Comparison of ENCODE assay signal across 1 cellular context in genomic region chr17:1942066-1942365, GRCh38.
TF ChIP-seq lines count a peak whose summit lies in the region.

No MANE protein-coding gene starts in this region.

TF ChIP-seq in GM23338, 12 proteins besides CTCF, POLR2A, EP300 and RAD21 (continued from another document):
- TF ChIP-seq REST (IDR thresholded peaks at IDR 0.05; ENCODE audit: unreplicated experiment) (no peak), CREB1 (CRISPR knock-in tag; IDR thresholded peaks at IDR 0.05; ENCODE audit: low read depth) (no peak), ZNF331 (CRISPR knock-in tag; IDR thresholded peaks at IDR 0.05; ENCODE audit: low read depth) (no peak), EZH2 (IDR thresholded peaks at IDR 0.05; ENCODE audit: low read depth, unreplicated experiment) (no peak), EZH2phosphoT487 (IDR thresholded peaks at IDR 0.05; ENCODE audit: unreplicated experiment) (no peak), NANOG (IDR thresholded peaks at IDR 0.05; ENCODE audit: borderline replicate concordance) (no peak), ZNF114 (CRISPR knock-in tag; IDR thresholded peaks at IDR 0.05) (no peak), POLR2AphosphoS5 (IDR thresholded peaks at IDR 0.05; ENCODE audit: low read depth) (no peak), JUNB (IDR thresholded peaks at IDR 0.05; ENCODE audit: unreplicated experiment) (no peak)
- TF ChIP-seq, protein P1, sequence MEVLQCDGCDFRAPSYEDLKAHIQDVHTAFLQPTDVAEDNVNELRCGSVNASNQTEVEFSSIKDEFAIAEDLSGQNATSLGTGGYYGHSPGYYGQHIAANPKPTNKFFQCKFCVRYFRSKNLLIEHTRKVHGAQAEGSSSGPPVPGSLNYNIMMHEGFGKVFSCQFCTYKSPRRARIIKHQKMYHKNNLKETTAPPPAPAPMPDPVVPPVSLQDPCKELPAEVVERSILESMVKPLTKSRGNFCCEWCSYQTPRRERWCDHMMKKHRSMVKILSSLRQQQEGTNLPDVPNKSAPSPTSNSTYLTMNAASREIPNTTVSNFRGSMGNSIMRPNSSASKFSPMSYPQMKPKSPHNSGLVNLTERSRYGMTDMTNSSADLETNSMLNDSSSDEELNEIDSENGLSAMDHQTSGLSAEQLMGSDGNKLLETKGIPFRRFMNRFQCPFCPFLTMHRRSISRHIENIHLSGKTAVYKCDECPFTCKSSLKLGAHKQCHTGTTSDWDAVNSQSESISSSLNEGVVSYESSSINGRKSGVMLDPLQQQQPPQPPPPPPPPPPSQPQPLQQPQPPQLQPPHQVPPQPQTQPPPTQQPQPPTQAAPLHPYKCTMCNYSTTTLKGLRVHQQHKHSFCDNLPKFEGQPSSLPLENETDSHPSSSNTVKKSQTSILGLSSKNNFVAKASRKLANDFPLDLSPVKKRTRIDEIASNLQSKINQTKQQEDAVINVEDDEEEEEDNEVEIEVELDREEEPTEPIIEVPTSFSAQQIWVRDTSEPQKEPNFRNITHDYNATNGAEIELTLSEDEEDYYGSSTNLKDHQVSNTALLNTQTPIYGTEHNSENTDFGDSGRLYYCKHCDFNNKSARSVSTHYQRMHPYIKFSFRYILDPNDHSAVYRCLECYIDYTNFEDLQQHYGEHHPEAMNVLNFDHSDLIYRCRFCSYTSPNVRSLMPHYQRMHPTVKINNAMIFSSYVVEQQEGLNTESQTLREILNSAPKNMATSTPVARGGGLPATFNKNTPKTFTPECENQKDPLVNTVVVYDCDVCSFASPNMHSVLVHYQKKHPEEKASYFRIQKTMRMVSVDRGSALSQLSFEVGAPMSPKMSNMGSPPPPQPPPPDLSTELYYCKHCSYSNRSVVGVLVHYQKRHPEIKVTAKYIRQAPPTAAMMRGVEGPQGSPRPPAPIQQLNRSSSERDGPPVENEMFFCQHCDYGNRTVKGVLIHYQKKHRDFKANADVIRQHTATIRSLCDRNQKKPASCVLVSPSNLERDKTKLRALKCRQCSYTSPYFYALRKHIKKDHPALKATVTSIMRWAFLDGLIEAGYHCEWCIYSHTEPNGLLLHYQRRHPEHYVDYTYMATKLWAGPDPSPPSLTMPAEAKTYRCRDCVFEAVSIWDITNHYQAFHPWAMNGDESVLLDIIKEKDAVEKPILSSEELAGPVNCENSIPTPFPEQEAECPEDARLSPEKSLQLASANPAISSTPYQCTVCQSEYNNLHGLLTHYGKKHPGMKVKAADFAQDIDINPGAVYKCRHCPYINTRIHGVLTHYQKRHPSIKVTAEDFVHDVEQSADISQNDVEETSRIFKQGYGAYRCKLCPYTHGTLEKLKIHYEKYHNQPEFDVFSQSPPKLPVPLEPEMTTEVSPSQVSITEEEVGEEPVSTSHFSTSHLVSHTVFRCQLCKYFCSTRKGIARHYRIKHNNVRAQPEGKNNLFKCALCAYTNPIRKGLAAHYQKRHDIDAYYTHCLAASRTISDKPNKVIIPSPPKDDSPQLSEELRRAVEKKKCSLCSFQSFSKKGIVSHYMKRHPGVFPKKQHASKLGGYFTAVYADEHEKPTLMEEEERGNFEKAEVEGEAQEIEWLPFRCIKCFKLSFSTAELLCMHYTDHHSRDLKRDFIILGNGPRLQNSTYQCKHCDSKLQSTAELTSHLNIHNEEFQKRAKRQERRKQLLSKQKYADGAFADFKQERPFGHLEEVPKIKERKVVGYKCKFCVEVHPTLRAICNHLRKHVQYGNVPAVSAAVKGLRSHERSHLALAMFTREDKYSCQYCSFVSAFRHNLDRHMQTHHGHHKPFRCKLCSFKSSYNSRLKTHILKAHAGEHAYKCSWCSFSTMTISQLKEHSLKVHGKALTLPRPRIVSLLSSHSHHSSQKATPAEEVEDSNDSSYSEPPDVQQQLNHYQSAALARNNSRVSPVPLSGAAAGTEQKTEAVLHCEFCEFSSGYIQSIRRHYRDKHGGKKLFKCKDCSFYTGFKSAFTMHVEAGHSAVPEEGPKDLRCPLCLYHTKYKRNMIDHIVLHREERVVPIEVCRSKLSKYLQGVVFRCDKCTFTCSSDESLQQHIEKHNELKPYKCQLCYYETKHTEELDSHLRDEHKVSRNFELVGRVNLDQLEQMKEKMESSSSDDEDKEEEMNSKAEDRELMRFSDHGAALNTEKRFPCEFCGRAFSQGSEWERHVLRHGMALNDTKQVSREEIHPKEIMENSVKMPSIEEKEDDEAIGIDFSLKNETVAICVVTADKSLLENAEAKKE (CRISPR knock-in tag; IDR thresholded peaks at IDR 0.05), result no peak
